18 cellular contexts compared by ENCODE assay signal in genomic region chr3:149197669-149198068, GRCh38. TPM values are rescaled to one million over a fixed set of nuclear protein-coding genes. Genes with fewer than 3 reads are reported as not detected.
DNase-seq lines count a peak whose midpoint lies in the region; ATAC-seq, FAIRE-seq and TF ChIP-seq lines count a peak whose summit lies in the region.
"Had no signal": no experiment of that assay in that cellular context is flagged by ENCODE, and none has a peak within 500 bp of the region (broad histone marks: within the 10 kb centered on the region; RNA-seq: fewer than 3 reads in every experiment).

No MANE protein-coding gene starts in this region.

- no peaks in the 10 kb centered on the region for H3K36me3 Mint-ChIP-seq in endodermal cell (ENCODE audit: low read depth)
- H3K36me3 Mint-ChIP-seq in activated naive CD4-positive, alpha-beta T cell treated with anti-CD3 and anti-CD28 coated beads, Interleukin-2, amount 10 ng/mL, durations not matched to agents 7 days and 5 days = no peaks in the 10 kb centered on the region
- H3K36me3 Mint-ChIP-seq: naive thymus-derived CD4-positive, alpha-beta T cell had no signal

- H3K27ac ChIP-seq in IMR-90 (ENCODE audit: insufficient read depth, low read length) = no peak overlapping the region
- no peak overlapping the region for H3K27ac ChIP-seq in endodermal cell (ENCODE audit: low read depth, low read length)
- H3K27ac ChIP-seq in mesendoderm (ENCODE audit: low read depth, low read length) = peak overlapping the region; percentile 10
- H3K27ac ChIP-seq in kidney (ENCODE audit: low read depth in 2 of 2, low read length in 2 of 2) = no peak overlapping the region

- no peak for TF ChIP-seq RAD21 in IMR-90 (IDR thresholded peaks at IDR 0.05; ENCODE audit: low read length)

- H3K4me3 ChIP-seq in BE2C (ENCODE audit: low read depth, low read length) (peak overlapping the region; percentile 56), IMR-90 (ENCODE audit: insufficient read depth, low read depth, low read length) (no peak overlapping the region), endodermal cell (ENCODE audit: low read length) (peak overlapping the region; percentile 73), mesendoderm (ENCODE audit: low read length) (no peak overlapping the region), kidney (ENCODE audit: low read length in 2 of 2) (no peak overlapping the region)

- no peak overlapping the region for H2BK5ac ChIP-seq in IMR-90 (ENCODE audit: low read depth, low read length, poor library complexity, severe bottlenecking)
- peak overlapping the region; percentile 56 for H2BK5ac ChIP-seq in mesendoderm (ENCODE audit: low read length)

- H3K4me2 ChIP-seq in IMR-90 (ENCODE audit: low read depth, low read length) = no peak overlapping the region
- H3K4me2 ChIP-seq in mesendoderm (ENCODE audit: low read length) = peak overlapping the region; percentile 9

- H3K36me3 ChIP-seq in BE2C = no peaks in the 10 kb centered on the region
- no peaks in the 10 kb centered on the region for H3K36me3 ChIP-seq in IMR-90 (ENCODE audit: control insufficient read depth, insufficient read depth, low read length)
- no peaks in the 10 kb centered on the region for H3K36me3 ChIP-seq in endodermal cell (ENCODE audit: control insufficient read depth, insufficient read depth, low read length)
- H3K36me3 ChIP-seq in mesendoderm (ENCODE audit: control insufficient read depth, insufficient read depth, low read length) = no peaks in the 10 kb centered on the region
- no peaks in the 10 kb centered on the region for H3K36me3 ChIP-seq in kidney (ENCODE audit: control insufficient read depth in 1 of 2, insufficient read depth in 2 of 2, low read length in 2 of 2)

- H2BK20ac ChIP-seq in IMR-90 (ENCODE audit: low read depth, low read length) = no peak overlapping the region

- no peak overlapping the region for H3K18ac ChIP-seq in IMR-90 (ENCODE audit: low read depth, low read length)
- peak overlapping the region; percentile 63 for H3K18ac ChIP-seq in mesendoderm (ENCODE audit: low read length)

- no peak for FAIRE-seq in kidney (lab: Jason Lieb, UNC)

- H3K4ac ChIP-seq in IMR-90 (ENCODE audit: low read depth, low read length) (peak overlapping the region; percentile 65), mesendoderm (ENCODE audit: low read depth, low read length) (no peak overlapping the region)

- in situ Hi-C loops in IMR-90 (cut with MboI; ENCODE audit: low sequenced_read_pairs) = no loop called here
- in situ Hi-C loops in KBM-7 (cut with MboI; ENCODE audit: low pct_unique_long_range_greater_than_20kb, low sequenced_read_pairs) = no loop called here

- BruUV-seq in IMR-90 (replicated peaks; lab: Mats Ljungman, UMichigan) = no TSS peak

- H4K20me1 ChIP-seq in IMR-90 (ENCODE audit: insufficient read depth, low read length) = no peaks in the 10 kb centered on the region

- no peak for ATAC-seq in IMR-90 (ENCODE audit: low read depth)
- ATAC-seq: esophagus mucosa; naive thymus-derived CD4-positive, alpha-beta T cell had no signal

- peak overlapping the region; percentile 62 for H2AFZ ChIP-seq in IMR-90 (replicated peaks; ENCODE audit: low read length, poor library complexity)

- peak overlapping the region in 1 of 2 experiments; percentile 60; a peak in 1 of 4 replicates for H4K8ac ChIP-seq in IMR-90 (ENCODE audit: low read depth in 2 of 2, low read length in 2 of 2)
- H4K8ac ChIP-seq in mesendoderm (ENCODE audit: low read depth, low read length) = no peak overlapping the region

- H2BK15ac ChIP-seq in IMR-90 (ENCODE audit: low read depth, low read length) (peak overlapping the region; percentile 93; the same call in 1 of the 3 replicates), mesendoderm (replicated peaks; ENCODE audit: low read depth) (no peak overlapping the region)

- no peaks in the 10 kb centered on the region for H3K27me3 Mint-ChIP-seq in endodermal cell (ENCODE audit: insufficient read depth)
- H3K27me3 Mint-ChIP-seq in activated naive CD4-positive, alpha-beta T cell treated with anti-CD3 and anti-CD28 coated beads, Interleukin-2, amount 10 ng/mL, durations not matched to agents 7 days and 5 days = peaks cover 35% of the 10 kb centered on the region

- H2AK9ac ChIP-seq in IMR-90 (replicated peaks; ENCODE audit: low read depth, low read length, poor library complexity) = no peak overlapping the region

- H2BK120ac ChIP-seq in IMR-90 (ENCODE audit: low read depth, low read length) (peak overlapping the region; percentile 66), mesendoderm (ENCODE audit: low read depth, low read length) (no peak overlapping the region)

- 0 out of 2 replicates have a peak overlapping the region, but pooled peaks have one; percentile 50 for H3K14ac ChIP-seq in IMR-90 (replicated peaks; ENCODE audit: low read depth, low read length)

- DNase-seq in BE2C (peak; percentile 40), IMR-90 (no peak), endodermal cell (peak; percentile 80), mesendoderm (peak; percentile 81), kidney (no peak), KBM-7 (no peak)
- no peak for DNase-seq in activated naive CD4-positive, alpha-beta T cell (lab: John Stamatoyannopoulos, UW)
- DNase-seq in activated naive CD4-positive, alpha-beta T cell treated with anti-CD3 and anti-CD28 coated beads, Interleukin-2, amount 10 ng/mL, durations not matched to agents 7 days and 5 days = no peak
- DNase-seq: activated CD4-positive, CD25-positive, alpha-beta regulatory T cell treated with anti-CD3 and anti-CD28 coated beads, Interleukin-2, amount 50 U/mL, for 72 hours; activated CD8-positive, alpha-beta memory T cell treated with anti-CD3 and anti-CD28 coated beads, Interleukin-2, amount 50 U/mL, for 4 hours; activated gamma-delta T cell; anterior cingulate cortex; naive thymus-derived CD4-positive, alpha-beta T cell; NCI-H187 treated with DMSO at 0.1 percent for 48 hours; NCI-H446 had no signal

- H3K27ac Mint-ChIP-seq in endodermal cell = peak overlapping the region; percentile 87
- no peak overlapping the region for H3K27ac Mint-ChIP-seq in activated naive CD4-positive, alpha-beta T cell treated with anti-CD3 and anti-CD28 coated beads, Interleukin-2, amount 10 ng/mL, durations not matched to agents 7 days and 5 days
- H3K27ac Mint-ChIP-seq: naive thymus-derived CD4-positive, alpha-beta T cell had no signal

- H3K9me3 ChIP-seq in BE2C (no peaks in the 10 kb centered on the region), IMR-90 (ENCODE audit: control insufficient read depth, insufficient read depth, low read length) (no peaks in the 10 kb centered on the region), endodermal cell (ENCODE audit: control insufficient read depth, low read length) (no peaks in the 10 kb centered on the region), kidney (ENCODE audit: control insufficient read depth in 1 of 2, low read length in 2 of 2) (no peaks in the 10 kb centered on the region)

- H3K9ac ChIP-seq in IMR-90 (ENCODE audit: low read depth, low read length) = no peak overlapping the region
- H3K9ac ChIP-seq in endodermal cell (ENCODE audit: extremely low read depth, low read length, poor library complexity, severe bottlenecking) = peak overlapping the region; percentile 3
- peak overlapping the region; percentile 37 for H3K9ac ChIP-seq in mesendoderm (ENCODE audit: low read length)
- no peak overlapping the region for H3K9ac ChIP-seq in kidney (ENCODE audit: low read length in 2 of 2)

- dilution Hi-C loops in IMR-90 (cut with HindIII; ENCODE audit: low sequenced_read_pairs, unreplicated experiment) = no loop called here

- peak overlapping the region; percentile 43 for H3K4me3 Mint-ChIP-seq in endodermal cell
- H3K4me3 Mint-ChIP-seq in activated naive CD4-positive, alpha-beta T cell treated with anti-CD3 and anti-CD28 coated beads, Interleukin-2, amount 10 ng/mL, durations not matched to agents 7 days and 5 days = no peak overlapping the region

- no peaks in the 10 kb centered on the region for H3K79me2 ChIP-seq in mesendoderm (ENCODE audit: control insufficient read depth, insufficient read depth, low read length)

- H3K9me1 ChIP-seq in IMR-90 (ENCODE audit: insufficient read depth, low read length) = 0 out of 2 replicates have a peak, but pooled peaks cover 2% of the 10 kb centered on the region

- H3K9me3 Mint-ChIP-seq in endodermal cell = no peaks in the 10 kb centered on the region
- H3K9me3 Mint-ChIP-seq in activated naive CD4-positive, alpha-beta T cell treated with anti-CD3 and anti-CD28 coated beads, Interleukin-2, amount 10 ng/mL, durations not matched to agents 7 days and 5 days = no peaks in the 10 kb centered on the region
- H3K9me3 Mint-ChIP-seq: naive thymus-derived CD4-positive, alpha-beta T cell had no signal

- CTCF ChIA-PET in IMR-90 (lab: Yijun Ruan, JAX) = no interaction called here
- CTCF ChIA-PET in activated naive CD4-positive, alpha-beta T cell treated with anti-CD3 and anti-CD28 coated beads, Interleukin-2, amount 10 ng/mL, durations not matched to agents 7 days and 5 days (lab: Charles Lee) = interaction anchor here (0.5 kb wide), 1 partner anchor 819 kb away, joined by 4 read pairs; no protein-coding TSS in a partner anchor

- POLR2A ChIA-PET in IMR-90 (lab: Charles Lee; ENCODE audit: unreplicated experiment) = interaction anchor here (0.6 kb wide), 1 partner anchor 18 kb away, joined by 4 read pairs; no protein-coding TSS in a partner anchor

- intact Hi-C loops in IMR-90 (cut with micrococcal nuclease) (no loop called here), kidney (cut with DNase I) (no loop called here)

- H4K91ac ChIP-seq in IMR-90 (ENCODE audit: insufficient read depth, low read depth, low read length) = no peak overlapping the region; the same call in 1 of the 2 replicates

- no peaks in the 10 kb centered on the region for H3K79me1 ChIP-seq in IMR-90 (ENCODE audit: low read depth in 1 of 2, low read length in 2 of 2)
- H3K79me1 ChIP-seq in mesendoderm (ENCODE audit: low read length) = no peaks in the 10 kb centered on the region

- no peaks in the 10 kb centered on the region for H3K27me3 ChIP-seq in BE2C
- H3K27me3 ChIP-seq in IMR-90 (ENCODE audit: control insufficient read depth, insufficient read depth, low read length) = no peaks in the 10 kb centered on the region
- H3K27me3 ChIP-seq in endodermal cell (ENCODE audit: control insufficient read depth, insufficient read depth, low read length, poor library complexity, severe bottlenecking) = no peaks in the 10 kb centered on the region
- no peaks in the 10 kb centered on the region for H3K27me3 ChIP-seq in mesendoderm (ENCODE audit: insufficient read depth, low read length, poor library complexity)

- H4K5ac ChIP-seq in IMR-90 (ENCODE audit: low read depth, low read length) (no peak overlapping the region), mesendoderm (ENCODE audit: low read length) (no peak overlapping the region)

- TF ChIP-seq CTCF in BE2C (IDR thresholded peaks at IDR 0.05; ENCODE audit: low read depth, low read length) = no peak
- TF ChIP-seq CTCF in IMR-90 (conservative IDR thresholded peaks at IDR 0.05; ENCODE audit: low read depth, low read length) = no peak
- no peak for TF ChIP-seq CTCF in endodermal cell (conservative IDR thresholded peaks at IDR 0.05)
- TF ChIP-seq CTCF in kidney (IDR thresholded peaks at IDR 0.05; ENCODE audit: borderline replicate concordance, extremely low read depth, insufficient read depth) = no peak

- no peak overlapping the region; the same call in 1 of the 2 replicates for H3K23ac ChIP-seq in IMR-90 (ENCODE audit: low read depth, low read length)
- H3K23ac ChIP-seq in mesendoderm (ENCODE audit: low read length) = no peak overlapping the region

- peaks cover 34% of the 10 kb centered on the region for H3K4me1 Mint-ChIP-seq in endodermal cell
- peaks cover 2% of the 10 kb centered on the region for H3K4me1 Mint-ChIP-seq in activated naive CD4-positive, alpha-beta T cell treated with anti-CD3 and anti-CD28 coated beads, Interleukin-2, amount 10 ng/mL, durations not matched to agents 7 days and 5 days

- WGBS in IMR-90 (ENCODE audit: extremely low coverage in 2 of 2, insufficient read length in 1 of 2), 2 experiments = no CpG with 5 or more reads among the region's 5 CpGs
- 4 to 6% methylated on average over 2 to 5 of the region's 5 CpGs for WGBS in endodermal cell (ENCODE audit: insufficient coverage in 1 of 2, insufficient read length in 1 of 2), 2 experiments
- WGBS in mesendoderm (ENCODE audit: extremely low coverage, insufficient coverage, low lambda C conversion rate) = no CpG with 5 or more reads among the region's 5 CpGs

- TF ChIP-seq POLR2A in IMR-90 (IDR thresholded peaks at IDR 0.05; ENCODE audit: low read depth, low read length) = no peak

- H2AK5ac ChIP-seq in IMR-90 (ENCODE audit: low read depth, low read length) = peak overlapping the region; percentile 43; the same call in 1 of the 2 replicates
- H2AK5ac ChIP-seq in mesendoderm (ENCODE audit: low read length) = no peak overlapping the region

- H3K4me1 ChIP-seq in BE2C (peaks cover 9% of the 10 kb centered on the region), IMR-90 (ENCODE audit: control insufficient read depth, insufficient read depth, low read length) (peaks cover 6% of the 10 kb centered on the region), endodermal cell (ENCODE audit: control insufficient read depth, insufficient read depth, low read length) (peaks cover 9% of the 10 kb centered on the region), mesendoderm (ENCODE audit: control insufficient read depth, low read depth, low read length) (peaks cover 7% of the 10 kb centered on the region), kidney (ENCODE audit: control insufficient read depth in 1 of 2, insufficient read depth in 1 of 2, low read depth in 1 of 2, low read length in 2 of 2) (no peaks in the 10 kb centered on the region)

- H3K56ac ChIP-seq in IMR-90 (ENCODE audit: extremely low read depth, insufficient read depth, low read length) = no peak overlapping the region
- peak overlapping the region; percentile 58 for H3K56ac ChIP-seq in mesendoderm (ENCODE audit: low read length)

RNA-seq across cellular contexts. Expression of gene CP, which starts 24.0 kb away (rescaled TPM):
- polyA plus RNA-seq in BE2C (2012; ENCODE audit: insufficient read depth, insufficient read length, low read depth) = not detected
- total RNA-seq in IMR-90 (2012; rRNA removed) (0.28 TPM in 1 of 2 replicates, not detected in the other), endodermal cell (under 1 TPM; 0.53 to 0.86 TPM), kidney (72.1 TPM)
- polyA plus RNA-seq in IMR-90 (2012; rRNA removed) (not detected in 2 replicates), kidney (ENCODE audit: insufficient read depth, low read depth, low replicate concordance) (5.3 TPM)
- not detected in 2 replicates for polyA plus RNA-seq in IMR-90 (2012; cell fraction: cytosol; rRNA removed)
- polyA plus RNA-seq in IMR-90 (2012; cell fraction: nucleus; rRNA removed; ENCODE audit: low replicate concordance) = 0.07 TPM in 1 of 2 replicates, not detected in the other
- 1.3 TPM for polyA plus RNA-seq in endodermal cell (2013, experiment 1 of 2)
- 1.1 TPM for polyA plus RNA-seq in endodermal cell (2013, experiment 2 of 2)
- 2.4 TPM for polyA plus RNA-seq in mesendoderm (2013, experiment 1 of 2)
- 2.6 TPM for polyA plus RNA-seq in mesendoderm (2013, experiment 2 of 2)
- total RNA-seq: Daoy; T-helper 2 cell treated with Interferon-gamma antibody and Interleukin-4, amounts not matched to agents 100 ng/mL and 5 ng/mL, for 36 hours had no signal

Comparison
In these comparisons a context has a peak if more than half of its experiments do, and no peak if none do; other contexts are left out.
1. DNase-seq: peak in BE2C (single experiment), endodermal cell (single experiment) and mesendoderm (single experiment); none in IMR-90 (single experiment), kidney (single experiment), activated naive CD4-positive, alpha-beta T cell (0 of 4), KBM-7 (single experiment) and activated naive CD4-positive, alpha-beta T cell treated with anti-CD3 and anti-CD28 coated beads, Interleukin-2, amount 10 ng/mL, durations not matched to agents 7 days and 5 days (single experiment).
2. H3K4me3 ChIP-seq: peak in BE2C (single experiment) and endodermal cell (single experiment); none in IMR-90 (single experiment), mesendoderm (single experiment) and kidney (0 of 2).
3. H3K9ac ChIP-seq: peak in endodermal cell (single experiment) and mesendoderm (single experiment); none in IMR-90 (single experiment) and kidney (0 of 2).
4. RNA of gene CP, which starts 24.0 kb away (total RNA-seq): 72.1 TPM in kidney (single experiment); 0.53 to 0.86 TPM in endodermal cell and 0.28 TPM in IMR-90; every median in the first group is over 10 times any median in the second.